36 cellular contexts compared by ENCODE assay signal in genomic region chr7:70218006-70218405, GRCh38.
"Had no signal": no experiment of that assay in that cellular context is flagged by ENCODE, and none has a peak within 500 bp of the region (broad histone marks: within the 10 kb centered on the region; RNA-seq: fewer than 3 reads in every experiment).

No MANE protein-coding gene starts in this region.

- H3K9me3 Mint-ChIP-seq: activated B cell treated with CpG ODN at 0.5 μM for 24 hours; activated CD4-positive, alpha-beta memory T cell treated with anti-CD3 and anti-CD28 coated beads, Interleukin-2, amount 10 ng/mL, durations not matched to agents 7 days and 5 days; activated CD4-positive, alpha-beta T cell treated with anti-CD3 and anti-CD28 coated beads, Interleukin-2, amount 10 ng/mL, durations not matched to agents 24 days and 14 days; activated naive CD4-positive, alpha-beta T cell treated with anti-CD3 and anti-CD28 coated beads for 36 hours; activated naive CD4-positive, alpha-beta T cell treated with anti-CD3 and anti-CD28 coated beads, Interleukin-2, amount 50 U/mL, for 72 hours; activated naive CD8-positive, alpha-beta T cell treated with anti-CD3 and anti-CD28 coated beads for 36 hours; activated T-cell treated with anti-CD3 and anti-CD28 coated beads, Interleukin-2, amount 50 U/mL, for 24 hours; activated T-helper 1 cell treated with anti-CD3 and anti-CD28 coated beads, Interleukin-12 subunit alpha, Interleukin-12 subunit beta, Interleukin-2, Interleukin-4 antibody, amounts not matched to agents 30 ng/mL and 10 ng/mL and 1 ng/mL, durations not matched to agents 14 hours and 24 hours and 36 hours; activated T-helper 17 cell treated with anti-CD3 and anti-CD28 coated beads, Interleukin-2, amount 50 U/mL, for 72 hours; T-helper 1 cell treated with Interleukin-12 subunit alpha and Interleukin-12 subunit beta and Interleukin-4 antibody, amounts not matched to agents 30 μg/mL and 1 μg/mL, for 36 hours; T-helper 2 cell treated with Interferon-gamma antibody and Interleukin-4, amounts not matched to agents 5 μg/mL and 100 μg/mL, for 36 hours had no signal

- H3K9me3 ChIP-seq: ascending aorta, breast epithelium, colonic mucosa had no signal

- H3K27me3 ChIP-seq: ascending aorta, brain microvascular endothelial cell, breast epithelium, colonic mucosa had no signal

- H3K36me3 Mint-ChIP-seq: activated CD8-positive, alpha-beta memory T cell treated with anti-CD3 and anti-CD28 coated beads, Interleukin-2, amount 10 ng/mL, durations not matched to agents 7 days and 5 days; activated naive CD4-positive, alpha-beta T cell treated with anti-CD3 and anti-CD28 coated beads, Interleukin-2, amount 50 U/mL, for 72 hours; activated naive CD8-positive, alpha-beta T cell treated with anti-CD3 and anti-CD28 coated beads for 36 hours had no signal

- H3K27ac ChIP-seq: ascending aorta, brain microvascular endothelial cell, breast epithelium, colonic mucosa, VCaP had no signal

- H3K27me3 Mint-ChIP-seq: activated B cell treated with CpG ODN at 0.5 μM for 24 hours; activated CD4-positive, alpha-beta memory T cell treated with anti-CD3 and anti-CD28 coated beads, Interleukin-2, amount 10 ng/mL, durations not matched to agents 7 days and 5 days; activated CD4-positive, alpha-beta T cell treated with anti-CD3 and anti-CD28 coated beads, Interleukin-2, amount 10 ng/mL, durations not matched to agents 24 days and 14 days; activated CD8-positive, alpha-beta memory T cell treated with anti-CD3 and anti-CD28 coated beads, Interleukin-2, amount 10 ng/mL, durations not matched to agents 7 days and 5 days; activated naive CD8-positive, alpha-beta T cell treated with anti-CD3 and anti-CD28 coated beads for 36 hours; activated T-cell treated with anti-CD3 and anti-CD28 coated beads, Interleukin-2, amount 50 U/mL, for 24 hours; activated T-helper 17 cell treated with anti-CD3 and anti-CD28 coated beads, Interleukin-2, amount 50 U/mL, for 72 hours had no signal

- H3K36me3 ChIP-seq: ascending aorta, brain microvascular endothelial cell, breast epithelium, colonic mucosa had no signal

- H3K27ac Mint-ChIP-seq: activated B cell treated with CpG ODN at 0.5 μM for 24 hours; activated CD4-positive, alpha-beta memory T cell treated with anti-CD3 and anti-CD28 coated beads, Interleukin-2, amount 10 ng/mL, durations not matched to agents 7 days and 5 days; activated CD4-positive, alpha-beta T cell treated with anti-CD3 and anti-CD28 coated beads, Interleukin-2, amount 10 ng/mL, durations not matched to agents 24 days and 14 days; activated CD8-positive, alpha-beta memory T cell treated with anti-CD3 and anti-CD28 coated beads, Interleukin-2, amount 10 ng/mL, durations not matched to agents 7 days and 5 days; activated CD8-positive, alpha-beta T cell treated with anti-CD3 and anti-CD28 coated beads, Interleukin-2, amount 10 ng/mL, durations not matched to agents 7 days and 5 days; activated naive CD4-positive, alpha-beta T cell treated with anti-CD3 and anti-CD28 coated beads for 36 hours; activated naive CD4-positive, alpha-beta T cell treated with anti-CD3 and anti-CD28 coated beads, Interleukin-2, amount 50 U/mL, for 72 hours; activated naive CD8-positive, alpha-beta T cell treated with anti-CD3 and anti-CD28 coated beads for 36 hours; activated T-cell treated with anti-CD3 and anti-CD28 coated beads, Interleukin-2, amount 50 U/mL, for 24 hours; activated T-helper 1 cell treated with anti-CD3 and anti-CD28 coated beads, Interleukin-12 subunit alpha, Interleukin-12 subunit beta, Interleukin-2, Interleukin-4 antibody, amounts not matched to agents 30 ng/mL and 10 ng/mL and 1 ng/mL, durations not matched to agents 14 hours and 24 hours and 36 hours; activated T-helper 17 cell treated with anti-CD3 and anti-CD28 coated beads, Interleukin-2, amount 50 U/mL, for 72 hours; T-helper 1 cell treated with Interleukin-12 subunit alpha and Interleukin-12 subunit beta and Interleukin-4 antibody, amounts not matched to agents 30 μg/mL and 1 μg/mL, for 36 hours; T-helper 2 cell treated with Interferon-gamma antibody and Interleukin-4, amounts not matched to agents 5 μg/mL and 100 μg/mL, for 36 hours had no signal

- H3K4me3 Mint-ChIP-seq: activated B cell treated with CpG ODN at 0.5 μM for 24 hours; activated CD4-positive, alpha-beta memory T cell treated with anti-CD3 and anti-CD28 coated beads, Interleukin-2, amount 10 ng/mL, durations not matched to agents 7 days and 5 days; activated CD4-positive, alpha-beta T cell treated with anti-CD3 and anti-CD28 coated beads, Interleukin-2, amount 10 ng/mL, durations not matched to agents 24 days and 14 days; activated CD8-positive, alpha-beta memory T cell treated with anti-CD3 and anti-CD28 coated beads, Interleukin-2, amount 10 ng/mL, durations not matched to agents 7 days and 5 days; activated CD8-positive, alpha-beta T cell treated with anti-CD3 and anti-CD28 coated beads, Interleukin-2, amount 10 ng/mL, durations not matched to agents 7 days and 5 days; activated naive CD4-positive, alpha-beta T cell treated with anti-CD3 and anti-CD28 coated beads for 36 hours; activated naive CD8-positive, alpha-beta T cell treated with anti-CD3 and anti-CD28 coated beads for 36 hours; activated T-cell treated with anti-CD3 and anti-CD28 coated beads, Interleukin-2, amount 50 U/mL, for 24 hours; activated T-helper 1 cell treated with anti-CD3 and anti-CD28 coated beads, Interleukin-12 subunit alpha, Interleukin-12 subunit beta, Interleukin-2, Interleukin-4 antibody, amounts not matched to agents 30 ng/mL and 10 ng/mL and 1 ng/mL, durations not matched to agents 14 hours and 24 hours and 36 hours; activated T-helper 17 cell treated with anti-CD3 and anti-CD28 coated beads, Interleukin-2, amount 50 U/mL, for 72 hours; T-helper 1 cell treated with Interleukin-12 subunit alpha and Interleukin-12 subunit beta and Interleukin-4 antibody, amounts not matched to agents 30 μg/mL and 1 μg/mL, for 36 hours; T-helper 2 cell treated with Interferon-gamma antibody and Interleukin-4, amounts not matched to agents 5 μg/mL and 100 μg/mL, for 36 hours had no signal

- ATAC-seq: activated CD8-positive, alpha-beta memory T cell treated with anti-CD3 and anti-CD28 coated beads, Interleukin-2, amount 10 ng/mL, durations not matched to agents 7 days and 5 days; activated CD8-positive, alpha-beta T cell treated with anti-CD3 and anti-CD28 coated beads, Interleukin-2, amount 10 ng/mL, durations not matched to agents 7 days and 5 days; activated naive CD4-positive, alpha-beta T cell treated with anti-CD3 and anti-CD28 coated beads, Interleukin-2, amount 50 U/mL, for 72 hours; activated T-helper 17 cell treated with anti-CD3 and anti-CD28 coated beads, Interleukin-2, amount 50 U/mL, for 72 hours had no signal

- H3K4me3 ChIP-seq: ascending aorta, breast epithelium, colonic mucosa had no signal

- H3K4me1 ChIP-seq: ascending aorta, breast epithelium, colonic mucosa had no signal

- FAIRE-seq: TTC549 had no signal

- H3K4me1 Mint-ChIP-seq: activated CD4-positive, alpha-beta T cell treated with anti-CD3 and anti-CD28 coated beads, Interleukin-2, amount 10 ng/mL, durations not matched to agents 24 days and 14 days; activated T-helper 17 cell treated with anti-CD3 and anti-CD28 coated beads, Interleukin-2, amount 50 U/mL, for 72 hours had no signal

- DNase-seq: activated B cell treated with CpG ODN at 0.5 μM for 24 hours; activated CD4-positive, alpha-beta memory T cell treated with anti-CD3 and anti-CD28 coated beads, Interleukin-2, amount 10 ng/mL, durations not matched to agents 7 days and 5 days; activated CD4-positive, alpha-beta T cell treated with anti-CD3 and anti-CD28 coated beads for 4 hours; activated CD4-positive, alpha-beta T cell treated with anti-CD3 and anti-CD28 coated beads, Interleukin-2, amount 10 ng/mL, durations not matched to agents 24 days and 14 days; activated CD4-positive, alpha-beta T cell treated with anti-CD3 and anti-CD28 coated beads, Interleukin-2, amount 50 U/mL, for 48 hours; activated CD4-positive, CD25-positive, alpha-beta regulatory T cell treated with anti-CD3 and anti-CD28 coated beads, Interleukin-2, amount 50 U/mL, for 72 hours; activated CD8-positive, alpha-beta memory T cell treated with anti-CD3 and anti-CD28 coated beads for 24 hours; activated CD8-positive, alpha-beta memory T cell treated with anti-CD3 and anti-CD28 coated beads, Interleukin-2, amount 10 ng/mL, durations not matched to agents 7 days and 5 days; activated CD8-positive, alpha-beta memory T cell treated with anti-CD3 and anti-CD28 coated beads, Interleukin-2, amount 50 U/mL, for 48 hours; activated CD8-positive, alpha-beta T cell treated with anti-CD3 and anti-CD28 coated beads, Interleukin-2, amount 10 ng/mL, durations not matched to agents 7 days and 5 days; activated effector memory CD4-positive, alpha-beta T cell treated with anti-CD3 and anti-CD28 coated beads, Interleukin-2, amount 50 U/mL, for 16 hours; activated gamma-delta T cell treated with Interleukin-2 at 50 U/mL for 16 hours; activated naive CD4-positive, alpha-beta T cell; activated naive CD4-positive, alpha-beta T cell treated with anti-CD3 and anti-CD28 coated beads for 36 hours; activated naive CD4-positive, alpha-beta T cell treated with anti-CD3 and anti-CD28 coated beads, Interleukin-2, amount 50 U/mL, for 16 hours; activated naive CD8-positive, alpha-beta T cell treated with anti-CD3 and anti-CD28 coated beads for 36 hours; activated T-cell treated with anti-CD3 and anti-CD28 coated beads, Interleukin-2, amount 50 U/mL, for 24 hours; activated T-cell treated with anti-CD3 and anti-CD28 coated beads, Interleukin-2, amount 50 U/mL, for 48 hours; amygdala; anterior cingulate cortex; brain microvascular endothelial cell; central memory CD4-positive, alpha-beta T cell; cerebellar nuclear complex; colonic mucosa; T-helper 1 cell; T-helper 2 cell; T-helper 9 cell had no signal
